ENCODE assay signal across 26 cellular contexts in the genomic region with DNA sequence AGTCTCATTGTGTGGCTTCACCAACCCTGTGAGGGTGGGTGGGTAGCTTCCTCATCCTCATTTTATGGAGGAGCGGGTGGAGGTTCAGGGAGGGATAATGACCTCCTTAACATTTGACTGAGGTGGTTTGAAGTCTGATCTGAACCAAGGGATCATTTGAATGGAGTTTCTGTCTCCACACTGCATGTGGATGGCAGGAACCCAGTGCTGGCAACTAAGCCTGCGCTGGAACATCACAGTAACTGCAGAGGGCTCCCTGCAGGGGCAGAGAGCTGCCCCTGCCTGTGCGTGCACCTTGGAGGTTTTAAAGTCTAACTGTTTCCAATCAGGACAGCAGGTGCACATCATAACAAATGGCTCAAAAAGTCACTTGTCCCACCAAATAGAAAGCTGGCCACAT. TPM values are rescaled to one million over a fixed set of nuclear protein-coding genes. Genes with fewer than 3 reads are reported as not detected.
DNase-seq lines count a peak whose midpoint lies in the region; ATAC-seq and TF ChIP-seq lines count a peak whose summit lies in the region.
"Had no signal": no experiment of that assay in that cellular context is flagged by ENCODE, and none has a peak within 500 bp of the region (broad histone marks: within the 10 kb centered on the region; RNA-seq: fewer than 3 reads in every experiment).

No MANE protein-coding gene starts in this region.

- H3K4me1 Mint-ChIP-seq in Calu3 (ENCODE audit: low read depth, unreplicated experiment), result peaks cover 44% of the 10 kb centered on the region
- peaks cover 33% of the 10 kb centered on the region for H3K4me1 Mint-ChIP-seq in stimulated activated naive CD8-positive, alpha-beta T cell treated with anti-CD3 and anti-CD28 coated beads, Interleukin-15, amount 100 ng/mL, for 72 hours

- peak overlapping the region; percentile 64 for H3K4ac ChIP-seq in trophoblast cell (ENCODE audit: low read depth, low read length)

- H4K8ac ChIP-seq in trophoblast cell (ENCODE audit: low read depth, low read length), result no peak overlapping the region

- H3K9ac ChIP-seq in MM.1S (ENCODE audit: low read length), result peak overlapping the region; percentile 82
- H3K9ac ChIP-seq in trophoblast cell (ENCODE audit: low read length), result no peak overlapping the region

- H3K79me2 ChIP-seq in MM.1S (ENCODE audit: low read length) (peaks cover 70% of the 10 kb centered on the region), trophoblast cell (ENCODE audit: control insufficient read depth, insufficient read depth, low read length, poor library complexity) (peaks cover 27% of the 10 kb centered on the region)

- H3K4me2 ChIP-seq in MM.1S (ENCODE audit: low read depth, low read length) (peak overlapping the region; percentile 83), trophoblast cell (ENCODE audit: low read length) (no peak overlapping the region)

- H2AFZ ChIP-seq in MM.1S (ENCODE audit: low read length) (no peak overlapping the region), trophoblast cell (ENCODE audit: insufficient read depth, low read length, poor library complexity) (no peak overlapping the region)

- H2BK5ac ChIP-seq in trophoblast cell (ENCODE audit: low read depth, low read length, poor library complexity), result no peak overlapping the region

- H4K91ac ChIP-seq in trophoblast cell (ENCODE audit: low read depth, low read length), result no peak overlapping the region

- no peak overlapping the region for H2AK5ac ChIP-seq in trophoblast cell (ENCODE audit: low read length)

- peaks cover under 1% of the 10 kb centered on the region for H3K9me3 Mint-ChIP-seq in Calu3 (ENCODE audit: low read depth, unreplicated experiment)
- no peaks in the 10 kb centered on the region for H3K9me3 Mint-ChIP-seq in stimulated activated naive CD8-positive, alpha-beta T cell treated with anti-CD3 and anti-CD28 coated beads, Interleukin-15, amount 100 ng/mL, for 72 hours
- H3K9me3 Mint-ChIP-seq: activated CD4-positive, alpha-beta T cell treated with anti-CD3 and anti-CD28 coated beads, Interleukin-2, amount 10 ng/mL, durations not matched to agents 7 days and 5 days; activated naive CD8-positive, alpha-beta T cell treated with anti-CD3 and anti-CD28 coated beads, Interleukin-2, amount 50 U/mL, for 24 hours; CD4-positive, alpha-beta T cell; mesothelial cell of epicardium; natural killer cell treated with Interleukin-12 subunit alpha and Interleukin-12 subunit beta and Interleukin-15 and Interleukin-18, amount 100 ng/mL, for 72 hours had no signal

- H3K4me3 ChIP-seq in MM.1S (ENCODE audit: low read length) (peak overlapping the region; percentile 72; the same call in 1 of the 2 replicates), dorsolateral prefrontal cortex (peak overlapping the region in 46 of 59 donors; percentile 2 to 85 (median 78)), trophoblast cell (ENCODE audit: low read depth, low read length) (no peak overlapping the region), prostate gland (no peak overlapping the region), mucosa of descending colon (no peak overlapping the region)
- H3K4me3 ChIP-seq: body of pancreas, thoracic aorta had no signal

- peak overlapping the region; percentile 79 for H3K4me3 Mint-ChIP-seq in Calu3 (ENCODE audit: low read depth, unreplicated experiment)
- no peak overlapping the region for H3K4me3 Mint-ChIP-seq in stimulated activated naive CD8-positive, alpha-beta T cell treated with anti-CD3 and anti-CD28 coated beads, Interleukin-15, amount 100 ng/mL, for 72 hours
- H3K4me3 Mint-ChIP-seq: activated CD4-positive, alpha-beta T cell treated with anti-CD3 and anti-CD28 coated beads, Interleukin-2, amount 10 ng/mL, durations not matched to agents 7 days and 5 days; activated naive CD8-positive, alpha-beta T cell treated with anti-CD3 and anti-CD28 coated beads, Interleukin-2, amount 50 U/mL, for 24 hours; mesothelial cell of epicardium; natural killer cell treated with Interleukin-12 subunit alpha and Interleukin-12 subunit beta and Interleukin-15 and Interleukin-18, amount 100 ng/mL, for 72 hours had no signal

- CTCF ChIA-PET in Calu3 (lab: Charles Lee), result interaction anchor here (0.8 to 2.1 kb wide), 3 partner anchors 25 to 249 kb away, joined by 4 to 5 read pairs (median 5); no protein-coding TSS in a partner anchor

- H3K4me1 ChIP-seq in MM.1S (ENCODE audit: low read length), result peaks cover 49% of the 10 kb centered on the region
- peaks cover 37 to 38% of the 10 kb centered on the region in 2 experiments for H3K4me1 ChIP-seq in trophoblast cell (ENCODE audit: control insufficient read depth in 1 of 2, insufficient read depth in 2 of 2, low read length in 2 of 2)
- peaks cover 2% of the 10 kb centered on the region for H3K4me1 ChIP-seq in prostate gland (replicated peaks)
- H3K4me1 ChIP-seq in mucosa of descending colon (ENCODE audit: low read depth), result peaks cover 15% of the 10 kb centered on the region

- no peak overlapping the region for H3K23ac ChIP-seq in trophoblast cell (ENCODE audit: low read length)

- TF ChIP-seq CTCF in Calu3 (IDR thresholded peaks at IDR 0.05; ENCODE audit: unreplicated experiment) (no peak), MM.1S (IDR thresholded peaks at IDR 0.05; ENCODE audit: low read length) (no peak), dorsolateral prefrontal cortex (IDR thresholded peaks at IDR 0.05 in 54 of 56, conservative IDR thresholded peaks at IDR 0.05 in 2 of 56; ENCODE audit: low read depth in 1 of 56, partially characterized antibody in 56 of 56) (peak in 20 of 56 donors; percentile 8 to 45 (median 18)), prostate gland (IDR thresholded peaks at IDR 0.05) (no peak), mucosa of descending colon (IDR thresholded peaks at IDR 0.05) (no peak)

- no peaks in the 10 kb centered on the region for H3K27me3 Mint-ChIP-seq in Calu3 (ENCODE audit: unreplicated experiment)
- H3K27me3 Mint-ChIP-seq in stimulated activated naive CD8-positive, alpha-beta T cell treated with anti-CD3 and anti-CD28 coated beads, Interleukin-15, amount 100 ng/mL, for 72 hours, result peaks cover 92% of the 10 kb centered on the region

- WGBS in trophoblast cell (ENCODE audit: extremely low coverage, insufficient coverage, insufficient read length), result no CpG with 5 or more reads among the region's 3 CpGs
- WGBS in prostate gland, result 83% methylated on average over 3 of the region's 3 CpGs

- no TSS peak for BruUV-seq in Calu3 (replicated peaks; lab: Mats Ljungman, UMichigan)

- no peak overlapping the region for H2BK120ac ChIP-seq in trophoblast cell (ENCODE audit: insufficient read depth, low read length, poor library complexity)

- H3K36me3 ChIP-seq in MM.1S (replicated peaks; ENCODE audit: insufficient read depth, low read length) (no peaks in the 10 kb centered on the region), trophoblast cell (ENCODE audit: control insufficient read depth in 1 of 2, insufficient read depth in 2 of 2, low read length in 2 of 2) (peaks cover 0 to 2% of the 10 kb centered on the region in 2 experiments), prostate gland (no peaks in the 10 kb centered on the region), mucosa of descending colon (ENCODE audit: low read depth) (no peaks in the 10 kb centered on the region)
- H3K36me3 ChIP-seq: thoracic aorta, WERI-Rb-1 had no signal

- H3K27me3 ChIP-seq in MM.1S (replicated peaks; ENCODE audit: insufficient read depth, low read length) (no peaks in the 10 kb centered on the region), dorsolateral prefrontal cortex (no peaks in the 10 kb centered on the region), trophoblast cell (ENCODE audit: insufficient read depth, low read length) (no peaks in the 10 kb centered on the region), prostate gland (replicated peaks; ENCODE audit: insufficient read depth) (no peaks in the 10 kb centered on the region)
- H3K27me3 ChIP-seq: body of pancreas had no signal

- H3K9me2 ChIP-seq in MM.1S (replicated peaks; ENCODE audit: insufficient read depth, low read length), result no peaks in the 10 kb centered on the region

- DNase-seq in Calu3, result no peak
- DNase-seq in MM.1S, result peak; percentile 29
- DNase-seq in dorsolateral prefrontal cortex, result peak in 5 of 10 donors; percentile 24 to 70 (median 54)
- DNase-seq in trophoblast cell, result no peak
- DNase-seq in stimulated activated naive CD8-positive, alpha-beta T cell treated with anti-CD3 and anti-CD28 coated beads, Interleukin-15, amount 100 ng/mL, for 72 hours, result no peak
- no peak for DNase-seq in prostate gland (ENCODE audit: low spot score)
- no peak for DNase-seq in mucosa of descending colon
- DNase-seq: activated CD4-positive, alpha-beta T cell treated with anti-CD3 and anti-CD28 coated beads, Interleukin-2, amount 10 ng/mL, durations not matched to agents 7 days and 5 days; activated naive CD8-positive, alpha-beta T cell treated with anti-CD3 and anti-CD28 coated beads, Interleukin-2, amount 50 U/mL, for 24 hours; activated T-cell treated with anti-CD3 and anti-CD28 coated beads, Interleukin-2, amount 50 U/mL, for 48 hours; body of pancreas; CD4-positive, alpha-beta T cell; NCI-H1417 treated with DMSO at 0.1 percent for 48 hours; NCI-H2081; NCI-H446; SHP77; stimulated activated CD4-positive, alpha-beta T cell treated with anti-CD3 and anti-CD28 coated beads, Interleukin-15, amount 100 ng/mL, for 24 hours; stimulated activated naive CD4-positive, alpha-beta T cell; SW 1271; T-helper 9 cell; WERI-Rb-1 had no signal

- H3K27ac ChIP-seq in MM.1S (ENCODE audit: low read length) (peak overlapping the region; percentile 74; the same call in 1 of the 2 replicates), dorsolateral prefrontal cortex (peak overlapping the region in 10 of 59 donors; percentile 4 to 80 (median 37)), trophoblast cell (ENCODE audit: low read depth, low read length) (no peak overlapping the region), prostate gland (no peak overlapping the region)
- H3K27ac ChIP-seq: body of pancreas, thoracic aorta, WERI-Rb-1 had no signal

- intact Hi-C loops in Calu3 (cut with micrococcal nuclease; ENCODE audit: unreplicated experiment) (loop anchor here (10.0 kb wide), 1 partner anchor 102 kb away; no protein-coding TSS in a partner anchor), dorsolateral prefrontal cortex (cut with DNase I) (loop anchor here (5.0 to 10.0 kb wide), 8 partner anchors 50 to 362 kb away; no protein-coding TSS in a partner anchor), prostate gland (cut with DNase I) (loop anchor here (10.0 kb wide), 1 partner anchor 168 kb away; no protein-coding TSS in a partner anchor), mucosa of descending colon (cut with DNase I, micrococcal nuclease) (no loop called here)

- H3F3A ChIP-seq in MM.1S (ENCODE audit: insufficient read depth, low read length), result peaks cover 34% of the 10 kb centered on the region

- H3K18ac ChIP-seq in trophoblast cell (ENCODE audit: low read length), result no peak overlapping the region

- H4K12ac ChIP-seq in trophoblast cell (ENCODE audit: low read depth, low read length), result no peak overlapping the region

- no peak for TF ChIP-seq POLR2A in prostate gland (IDR thresholded peaks at IDR 0.05)

- H3K36me3 Mint-ChIP-seq in Calu3 (ENCODE audit: insufficient read depth, unreplicated experiment), result peaks cover 43% of the 10 kb centered on the region
- H3K36me3 Mint-ChIP-seq: mesothelial cell of epicardium had no signal

- peak overlapping the region; percentile 62 for H3K27ac Mint-ChIP-seq in Calu3 (ENCODE audit: unreplicated experiment)
- no peak overlapping the region for H3K27ac Mint-ChIP-seq in stimulated activated naive CD8-positive, alpha-beta T cell treated with anti-CD3 and anti-CD28 coated beads, Interleukin-15, amount 100 ng/mL, for 72 hours
- H3K27ac Mint-ChIP-seq: activated CD4-positive, alpha-beta T cell treated with anti-CD3 and anti-CD28 coated beads, Interleukin-2, amount 10 ng/mL, durations not matched to agents 7 days and 5 days; activated naive CD8-positive, alpha-beta T cell treated with anti-CD3 and anti-CD28 coated beads, Interleukin-2, amount 50 U/mL, for 24 hours; CD4-positive, alpha-beta T cell; mesothelial cell of epicardium; natural killer cell treated with Interleukin-12 subunit alpha and Interleukin-12 subunit beta and Interleukin-15 and Interleukin-18, amount 100 ng/mL, for 72 hours; progenitor cell of endocrine pancreas had no signal

- H3K14ac ChIP-seq in trophoblast cell (ENCODE audit: low read length), result no peak overlapping the region

- peaks cover 15% of the 10 kb centered on the region for H3K79me1 ChIP-seq in trophoblast cell (ENCODE audit: low read length)

- no peak overlapping the region for H2BK12ac ChIP-seq in trophoblast cell (ENCODE audit: low read length)

- H4K20me1 ChIP-seq in MM.1S (ENCODE audit: insufficient read depth, low read length), result no peaks in the 10 kb centered on the region

- no peak for ATAC-seq in stimulated activated naive CD8-positive, alpha-beta T cell treated with anti-CD3 and anti-CD28 coated beads, Interleukin-15, amount 100 ng/mL, for 72 hours
- no peak for ATAC-seq in HG03175 (IDR thresholded peaks at IDR 0.05; ENCODE audit: unreplicated experiment)
- ATAC-seq in mucosa of descending colon, result no peak
- ATAC-seq: activated naive CD8-positive, alpha-beta T cell treated with anti-CD3 and anti-CD28 coated beads, Interleukin-2, amount 50 U/mL, for 24 hours; body of pancreas; natural killer cell treated with Interleukin-12 subunit alpha and Interleukin-12 subunit beta and Interleukin-15 and Interleukin-18, amount 100 ng/mL, for 72 hours had no signal

- no peaks in the 10 kb centered on the region for H3K9me3 ChIP-seq in MM.1S (replicated peaks; ENCODE audit: insufficient read depth, low read length)
- no peaks in the 10 kb centered on the region for H3K9me3 ChIP-seq in trophoblast cell (ENCODE audit: insufficient read depth, low read depth, low read length)
- no peaks in the 10 kb centered on the region for H3K9me3 ChIP-seq in prostate gland
- H3K9me3 ChIP-seq in mucosa of descending colon, result no peaks in the 10 kb centered on the region
- H3K9me3 ChIP-seq: body of pancreas, thoracic aorta had no signal

RNA-seq across cellular contexts. Expression of a gene that starts 3.3 kb away (rescaled TPM):
- total RNA-seq in Calu3 (2022) (56.4 and 63.8 TPM in 2 replicates), dorsolateral prefrontal cortex (100 to 1,000 TPM; 141 to 246 (median 193) TPM), prostate gland (10 to 100 TPM; 16.1 to 40.1 TPM), mucosa of descending colon (100 to 1,000 TPM in 1 of 3 donors, 10 to 100 TPM in 2; 68.1 to 112 (median 88.9) TPM)
- 17.8 and 18.9 TPM in 2 replicates for polyA plus RNA-seq in trophoblast cell (2013)

Comparison
In these comparisons a context has a peak if more than half of its experiments do, and no peak if none do; other contexts are left out.
1. H3K4me3 ChIP-seq: peak in MM.1S (single experiment) and dorsolateral prefrontal cortex (46 of 59); none in trophoblast cell (single experiment), prostate gland (0 of 2) and mucosa of descending colon (single experiment).
2. intact Hi-C loops: an anchor here in Calu3 (10.0 kb wide), dorsolateral prefrontal cortex (5.0 to 10.0 kb wide) and prostate gland (10.0 kb wide); none called in mucosa of descending colon.